In the genomic region with DNA sequence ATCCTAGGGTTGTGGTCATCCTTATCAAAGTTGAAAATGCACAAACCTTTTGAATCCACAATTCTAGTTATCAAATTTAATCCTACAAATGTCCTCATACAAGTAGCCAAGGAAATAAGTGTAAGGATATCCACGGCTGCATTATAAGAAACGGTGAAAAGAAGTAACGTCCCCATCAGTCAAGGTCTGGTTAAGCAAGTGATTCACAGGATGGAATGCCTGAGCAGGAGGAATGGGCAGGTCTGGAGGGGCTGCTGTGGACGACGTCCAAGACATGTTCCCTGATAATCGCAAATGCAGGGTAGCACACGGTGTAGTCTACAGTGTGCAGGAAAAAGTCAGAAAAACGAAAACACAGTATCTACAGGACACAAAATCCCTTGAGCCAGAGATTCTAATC, we compare ENCODE assay signal across 23 cellular contexts.
"Had no signal": no experiment of that assay in that cellular context is flagged by ENCODE, and none has a peak within 500 bp of the region (broad histone marks: within the 10 kb centered on the region; RNA-seq: fewer than 3 reads in every experiment).

No MANE protein-coding gene starts in this region.

- H3K9me3 Mint-ChIP-seq: stimulated activated effector memory CD8-positive, alpha-beta T cell treated with anti-CD3 and anti-CD28 coated beads, Interleukin-12 subunit alpha, Interleukin-12 subunit beta, amount 100 ng/mL, for 72 hours had no signal

- H3K27me3 ChIP-seq: cardiac muscle cell, heart left ventricle, right lobe of liver, upper lobe of right lung had no signal

- H3K4me3 ChIP-seq: cardiac muscle cell, heart left ventricle, right lobe of liver, skin epidermis, upper lobe of right lung had no signal

- H3K4me3 Mint-ChIP-seq: activated B cell treated with CpG ODN at 0.5 μM for 24 hours; activated CD8-positive, alpha-beta T cell treated with anti-CD3 and anti-CD28 coated beads, Interleukin-2, amount 10 ng/mL, durations not matched to agents 7 days and 5 days; activated naive CD8-positive, alpha-beta T cell; brain; stimulated activated effector memory CD8-positive, alpha-beta T cell treated with anti-CD3 and anti-CD28 coated beads, Interleukin-12 subunit alpha, Interleukin-12 subunit beta, amount 100 ng/mL, for 72 hours; stimulated activated naive CD8-positive, alpha-beta T cell treated with anti-CD3 and anti-CD28 coated beads, Interleukin-15, amount 100 ng/mL, for 72 hours; T-helper 17 cell had no signal

- H3K4me1 ChIP-seq: heart left ventricle, right lobe of liver, upper lobe of right lung had no signal

- H3K9me3 ChIP-seq: heart left ventricle, right lobe of liver, upper lobe of right lung had no signal

- H3K27ac Mint-ChIP-seq: activated B cell treated with CpG ODN at 0.5 μM for 24 hours; activated CD8-positive, alpha-beta T cell treated with anti-CD3 and anti-CD28 coated beads, Interleukin-2, amount 10 ng/mL, durations not matched to agents 7 days and 5 days; activated naive CD8-positive, alpha-beta T cell; stimulated activated effector memory CD8-positive, alpha-beta T cell treated with anti-CD3 and anti-CD28 coated beads, Interleukin-12 subunit alpha, Interleukin-12 subunit beta, amount 100 ng/mL, for 72 hours; stimulated activated naive CD8-positive, alpha-beta T cell treated with anti-CD3 and anti-CD28 coated beads, Interleukin-15, amount 100 ng/mL, for 72 hours had no signal

- H3K36me3 Mint-ChIP-seq: activated naive CD8-positive, alpha-beta T cell; stimulated activated effector memory CD8-positive, alpha-beta T cell treated with anti-CD3 and anti-CD28 coated beads, Interleukin-12 subunit alpha, Interleukin-12 subunit beta, amount 100 ng/mL, for 72 hours had no signal

- DNase-seq: activated B cell treated with CpG ODN at 0.5 μM for 24 hours; activated CD4-positive, alpha-beta T cell treated with anti-CD3 and anti-CD28 coated beads, Interleukin-2, amount 50 U/mL, for 1 hour; activated CD8-positive, alpha-beta T cell treated with anti-CD3 and anti-CD28 coated beads, Interleukin-2, amount 10 ng/mL, durations not matched to agents 7 days and 5 days; activated effector memory CD4-positive, alpha-beta T cell treated with Interleukin-2 at 50 U/mL for 16 hours; activated naive CD4-positive, alpha-beta T cell treated with Interleukin-2 at 50 U/mL for 16 hours; foreskin fibroblast; mammary epithelial cell; stimulated activated CD4-positive, alpha-beta T cell treated with anti-CD3 and anti-CD28 coated beads, Interleukin-12 subunit alpha, Interleukin-12 subunit beta, amount 100 ng/mL, for 4 hours; stimulated activated CD4-positive, alpha-beta T cell treated with anti-CD3 and anti-CD28 coated beads, Interleukin-4, amount 100 ng/mL, for 1 hour; substantia nigra; T-helper 17 cell; T1000 had no signal

- H3K4me1 Mint-ChIP-seq: activated B cell treated with CpG ODN at 0.5 μM for 24 hours; stimulated activated effector memory CD8-positive, alpha-beta T cell treated with anti-CD3 and anti-CD28 coated beads, Interleukin-12 subunit alpha, Interleukin-12 subunit beta, amount 100 ng/mL, for 72 hours; stimulated activated naive CD8-positive, alpha-beta T cell treated with anti-CD3 and anti-CD28 coated beads, Interleukin-15, amount 100 ng/mL, for 72 hours had no signal

- ATAC-seq: activated CD8-positive, alpha-beta T cell treated with anti-CD3 and anti-CD28 coated beads, Interleukin-2, amount 10 ng/mL, durations not matched to agents 7 days and 5 days; esophagus mucosa; SK-N-SH treated with all-trans-retinoic acid at 6 μM for 48 hours; stimulated activated naive CD8-positive, alpha-beta T cell treated with anti-CD3 and anti-CD28 coated beads, Interleukin-15, amount 100 ng/mL, for 72 hours; T-helper 17 cell had no signal

- H3K27ac ChIP-seq: cardiac muscle cell, heart left ventricle, right lobe of liver, skin epidermis, upper lobe of right lung had no signal

- H3K36me3 ChIP-seq: cardiac muscle cell, heart left ventricle, right lobe of liver, upper lobe of right lung had no signal

- H3K27me3 Mint-ChIP-seq: activated B cell treated with CpG ODN at 0.5 μM for 24 hours; activated naive CD8-positive, alpha-beta T cell; stimulated activated naive CD8-positive, alpha-beta T cell treated with anti-CD3 and anti-CD28 coated beads, Interleukin-15, amount 100 ng/mL, for 72 hours had no signal
